Comparison of ENCODE assay signal across 4 cellular contexts in genomic region chr6:112355978-112356377, GRCh38. TPM values are rescaled to one million over a fixed set of nuclear protein-coding genes. Genes with fewer than 3 reads are reported as not detected.
"Had no signal": no experiment of that assay in that cellular context is flagged by ENCODE, and none has a peak within 500 bp of the region (broad histone marks: within the 10 kb centered on the region; RNA-seq: fewer than 3 reads in every experiment).

No MANE protein-coding gene starts in this region.

RNA-seq across cellular contexts. Expression of gene RFPL4B, which starts 8.8 kb away (rescaled TPM):
- total RNA-seq: HepG2, HT-29, IMR-90 had no signal
- polyA plus RNA-seq: HepG2, IgD-negative memory B cell, IMR-90 had no signal
